8 cellular contexts compared by ENCODE assay signal in the genomic region with DNA sequence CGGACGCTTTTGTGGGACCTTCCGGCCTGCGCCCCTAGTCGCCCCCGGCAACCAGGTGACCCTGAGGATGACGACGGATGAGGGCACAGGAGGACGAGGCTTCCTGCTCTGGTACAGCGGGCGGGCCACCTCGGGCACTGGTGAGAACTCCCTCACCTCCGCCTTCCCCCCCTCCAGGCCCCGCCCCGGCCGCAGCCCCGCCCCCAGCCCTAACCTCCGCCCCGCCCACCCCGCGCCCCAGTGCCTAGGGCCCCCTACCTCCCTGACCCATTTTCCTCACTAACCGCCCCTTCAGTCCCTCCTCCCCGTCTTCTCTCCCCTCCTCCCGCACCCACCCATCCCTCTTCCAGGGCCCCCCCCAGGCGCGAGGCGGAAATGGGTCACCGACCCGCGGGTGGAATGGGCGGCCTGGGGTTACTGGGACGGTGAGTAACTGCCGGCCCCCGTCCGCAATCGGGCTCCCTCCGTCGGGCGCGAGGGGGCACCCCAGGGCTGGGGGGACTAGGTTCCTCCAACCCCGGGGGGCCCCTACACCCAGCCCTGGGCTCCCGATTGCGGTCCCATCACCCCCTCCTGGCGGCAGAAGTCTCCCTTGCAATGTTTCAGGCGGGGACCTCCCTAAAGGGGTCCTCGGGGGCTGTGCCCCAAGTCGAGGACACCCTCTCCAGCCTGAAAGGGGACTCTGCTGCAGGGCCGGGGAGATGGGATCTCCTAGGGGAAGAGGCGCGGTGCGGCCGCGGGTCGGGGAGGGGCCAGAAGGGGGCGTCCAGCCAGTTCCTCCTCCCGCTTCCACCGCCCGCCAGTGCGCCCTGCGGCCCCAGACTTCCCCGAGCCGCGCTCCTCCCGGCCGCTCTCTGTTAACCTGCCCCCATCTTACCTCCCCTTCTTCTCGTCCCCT. TPM values are rescaled to one million over a fixed set of nuclear protein-coding genes. Genes with fewer than 3 reads are reported as not detected.
A peak's percentile ranks its signal among the peaks of the same experiment; 100 is the strongest.
DNase-seq lines count a peak whose midpoint lies in the region; ATAC-seq and TF ChIP-seq lines count a peak whose summit lies in the region.

No MANE protein-coding gene starts in this region.

- H3K27ac ChIP-seq in DOHH2 (ENCODE audit: low read depth, low read length) (0 out of 2 replicates have a peak overlapping the region, but pooled peaks have one; percentile 0), HCT116 (ENCODE audit: low read depth, low read length) (peak overlapping the region; percentile 77), dorsolateral prefrontal cortex (peak overlapping the region in 35 of 59 donors; percentile 7 to 77 (median 53)), lung (ENCODE audit: low read depth in 1 of 2, low read length in 1 of 2) (peak overlapping the region; percentile 52 to 76)

- CTCF ChIA-PET in HCT116 (lab: Charles Lee) = no interaction called here

- H3K4me3 ChIP-seq in DOHH2 (ENCODE audit: low read length) = peak overlapping the region; percentile 74
- peak overlapping the region; percentile 64 to 72 for H3K4me3 ChIP-seq in HCT116 (replicated peaks in 1 of 2; ENCODE audit: low read depth in 1 of 2, low read length in 2 of 2)
- peak overlapping the region; percentile 38 to 82 (median 69) for H3K4me3 ChIP-seq in dorsolateral prefrontal cortex
- H3K4me3 ChIP-seq in lung = peak overlapping the region; percentile 50

- peak overlapping the region; percentile 88 for H3K4me3 Mint-ChIP-seq in activated CD4-positive, alpha-beta T cell treated with anti-CD3 and anti-CD28 coated beads, Interleukin-2, amount 10 ng/mL, durations not matched to agents 24 days and 14 days

- H4K20me1 ChIP-seq in DOHH2 (ENCODE audit: control insufficient read depth, insufficient read depth, low read depth, low read length) (no peaks in the 10 kb centered on the region), HCT116 (ENCODE audit: insufficient read depth) (no peaks in the 10 kb centered on the region)

- H3K36me3 Mint-ChIP-seq in activated CD4-positive, alpha-beta T cell treated with anti-CD3 and anti-CD28 coated beads, Interleukin-2, amount 10 ng/mL, durations not matched to agents 24 days and 14 days (ENCODE audit: low read depth) = no peaks in the 10 kb centered on the region

- POLR2A ChIA-PET in HCT116 (lab: Charles Lee) = interaction anchor here (2.2 to 3.3 kb wide), 2 partner anchors 18 kb away, joined by 9 to 10 read pairs; partner anchors contain the start of genes FBXO24 and LRCH4

- H3K9me3 ChIP-seq in DOHH2 (ENCODE audit: control insufficient read depth, insufficient read depth, low read length) (no peaks in the 10 kb centered on the region), HCT116 (ENCODE audit: control insufficient read depth in 1 of 2, insufficient read depth in 1 of 2, low read depth in 1 of 2, low read length in 2 of 2) (no peaks in the 10 kb centered on the region), lung (ENCODE audit: control insufficient read depth in 2 of 2, insufficient read depth in 1 of 2, low read length in 1 of 2) (no peaks in the 10 kb centered on the region)

- H3K9me2 ChIP-seq in DOHH2 (replicated peaks; ENCODE audit: control insufficient read depth, low read length) (no peaks in the 10 kb centered on the region), HCT116 (ENCODE audit: insufficient read depth) (no peaks in the 10 kb centered on the region)

- H3K36me3 ChIP-seq in DOHH2 (ENCODE audit: control insufficient read depth, low read length) (no peaks in the 10 kb centered on the region), HCT116 (ENCODE audit: control insufficient read depth in 1 of 2, insufficient read depth in 2 of 2, low read length in 2 of 2) (no peaks in the 10 kb centered on the region), lung (ENCODE audit: control insufficient read depth in 2 of 2, insufficient read depth in 2 of 2, low read length in 2 of 2) (no peaks in the 10 kb centered on the region)

- RAD21 ChIA-PET in HCT116 (lab: Charles Lee; ENCODE audit: low non-redundant PET in 1 of 2, low total read pairs in 2 of 2, uncharacterized antibody in 2 of 2, unreplicated experiment in 2 of 2) = no interaction called here

- H3K4me1 ChIP-seq in DOHH2 (ENCODE audit: control insufficient read depth, low read length) (peaks cover 19% of the 10 kb centered on the region), HCT116 (ENCODE audit: control insufficient read depth in 1 of 2, insufficient read depth in 2 of 2, low read length in 2 of 2) (peaks cover 4 to 50% of the 10 kb centered on the region in 2 experiments), lung (ENCODE audit: control insufficient read depth in 2 of 2, insufficient read depth in 2 of 2, low read length in 2 of 2) (peaks cover 0 to 5% of the 10 kb centered on the region in 2 donors)

- intact Hi-C loops in HCT116 (cut with micrococcal nuclease) (no loop called here), dorsolateral prefrontal cortex (cut with DNase I) (no loop called here)
- intact Hi-C loops in activated CD4-positive, alpha-beta T cell treated with anti-CD3 and anti-CD28 coated beads, Interleukin-2, amount 10 ng/mL, durations not matched to agents 24 days and 14 days (cut with micrococcal nuclease) = no loop called here

- H3K27ac Mint-ChIP-seq in activated CD4-positive, alpha-beta T cell treated with anti-CD3 and anti-CD28 coated beads, Interleukin-2, amount 10 ng/mL, durations not matched to agents 24 days and 14 days = peak overlapping the region; percentile 85

- H3K4me1 Mint-ChIP-seq in activated CD4-positive, alpha-beta T cell treated with anti-CD3 and anti-CD28 coated beads, Interleukin-2, amount 10 ng/mL, durations not matched to agents 24 days and 14 days = peaks cover 21% of the 10 kb centered on the region

- TF ChIP-seq POLR2A in HCT116 (IDR thresholded peaks at IDR 0.05; ENCODE audit: borderline replicate concordance, extremely low read depth, insufficient read depth, insufficient read length) = no peak

- WGBS in lung, 2 donors = 0 to 1% methylated on average over 49 to 66 of the region's 66 CpGs

- H3K9me3 Mint-ChIP-seq in activated CD4-positive, alpha-beta T cell treated with anti-CD3 and anti-CD28 coated beads, Interleukin-2, amount 10 ng/mL, durations not matched to agents 24 days and 14 days = no peaks in the 10 kb centered on the region

- BruUV-seq in HCT116 (replicated peaks; lab: Mats Ljungman, UMichigan) = no TSS peak

- peaks cover 8% of the 10 kb centered on the region for H3K27me3 Mint-ChIP-seq in activated CD4-positive, alpha-beta T cell treated with anti-CD3 and anti-CD28 coated beads, Interleukin-2, amount 10 ng/mL, durations not matched to agents 24 days and 14 days

- peaks cover 31% of the 10 kb centered on the region for H3K27me3 ChIP-seq in DOHH2 (ENCODE audit: control insufficient read depth, low read length)
- H3K27me3 ChIP-seq in HCT116 (ENCODE audit: insufficient read depth, low read length) = no peaks in the 10 kb centered on the region
- no peaks in the 10 kb centered on the region for H3K27me3 ChIP-seq in dorsolateral prefrontal cortex
- no peaks in the 10 kb centered on the region for H3K27me3 ChIP-seq in lung (ENCODE audit: control insufficient read depth, insufficient read depth)

- H3K79me2 ChIP-seq in DOHH2 (ENCODE audit: control insufficient read depth, low read length) (no peaks in the 10 kb centered on the region), HCT116 (ENCODE audit: insufficient read depth, low read length) (no peaks in the 10 kb centered on the region)

- peak overlapping the region; percentile 89 for H3K4me2 ChIP-seq in DOHH2 (ENCODE audit: low read length)
- H3K4me2 ChIP-seq in HCT116 (ENCODE audit: low read length) = peak overlapping the region; percentile 86

- H3K9ac ChIP-seq in HCT116 (ENCODE audit: low read length) = peak overlapping the region; percentile 57

- TF ChIP-seq CTCF in DOHH2 (IDR thresholded peaks at IDR 0.05; ENCODE audit: low read depth, low read length, poor library complexity, severe bottlenecking) = peak; percentile 93
- peak in 2 of 3 experiments; percentile 37 to 45; a peak in 4 of 6 replicates for TF ChIP-seq CTCF in HCT116 (IDR thresholded peaks at IDR 0.05 in 2 of 3, conservative IDR thresholded peaks at IDR 0.05 in 1 of 3; ENCODE audit: borderline replicate concordance in 1 of 3, insufficient read depth in 1 of 3, low read depth in 2 of 3, low read length in 2 of 3)
- TF ChIP-seq CTCF in dorsolateral prefrontal cortex (IDR thresholded peaks at IDR 0.05 in 54 of 56, conservative IDR thresholded peaks at IDR 0.05 in 2 of 56; ENCODE audit: low read depth in 1 of 56, partially characterized antibody in 56 of 56) = peak in 44 of 56 donors; percentile 8 to 62 (median 35)
- TF ChIP-seq CTCF in lung (IDR thresholded peaks at IDR 0.05; ENCODE audit: control extremely low read depth, extremely low read depth) = no peak

- no peaks in the 10 kb centered on the region for H3F3A ChIP-seq in DOHH2 (ENCODE audit: control insufficient read depth, insufficient read depth)

- DNase-seq in HCT116 (ENCODE audit: low read depth, low spot score) (no peak), NCI-H226 (peak; percentile 65), dorsolateral prefrontal cortex (peak in 3 of 10 donors; percentile 51 to 81 (median 70)), lung (ENCODE audit: low spot score) (peak; percentile 72)
- DNase-seq in activated CD4-positive, alpha-beta T cell treated with anti-CD3 and anti-CD28 coated beads, Interleukin-2, amount 10 ng/mL, durations not matched to agents 24 days and 14 days = peak; percentile 91
- peak; percentile 41 for DNase-seq in stimulated activated CD8-positive, alpha-beta memory T cell treated with anti-CD3 and anti-CD28 coated beads, Interleukin-15, amount 100 ng/mL, for 24 hours (ENCODE audit: low read depth)

- ATAC-seq in HCT116 (peak; percentile 84), lung (ENCODE audit: insufficient read depth, low FRiP score) (peak; percentile 80), HG03097 (IDR thresholded peaks at IDR 0.05; ENCODE audit: low FRiP score, unreplicated experiment) (no peak)

- no peak for TF ChIP-seq RAD21 in HCT116 (IDR thresholded peaks at IDR 0.05; ENCODE audit: low read depth)

- peak overlapping the region; percentile 17 for H2AFZ ChIP-seq in HCT116 (ENCODE audit: low read depth, low read length, poor library complexity, severe bottlenecking)

RNA-seq across cellular contexts. Expression of gene PCOLCE, which starts 2.2 kb away (rescaled TPM):
- total RNA-seq in HCT116 (2021; ENCODE audit: unreplicated experiment) (12.4 TPM), dorsolateral prefrontal cortex (10 to 100 TPM in 38 of 120 experiments, 1 to 10 TPM in 82; 2.5 to 20.4 (median 7.2) TPM), lung (100 to 1,000 TPM in 1 of 2 donors, 10 to 100 TPM in 1; 53.6 to 105 TPM)
- polyA plus RNA-seq in HCT116 (2012) = 12.0 and 16.8 TPM in 2 replicates
- total RNA-seq in activated CD4-positive, alpha-beta T cell treated with anti-CD3 and anti-CD28 coated beads, Interleukin-2, amount 10 ng/mL, durations not matched to agents 24 days and 14 days = 4.8 and 5.0 TPM in 2 replicates
- 10 to 100 TPM; 48.4 to 73.5 TPM for polyA plus RNA-seq in lung

RNA-seq across cellular contexts. Expression of gene MOSPD3, which starts 8.0 kb away (rescaled TPM):
- 32.8 TPM for total RNA-seq in HCT116 (2021; ENCODE audit: unreplicated experiment)
- 23.3 and 27.3 TPM in 2 replicates for polyA plus RNA-seq in HCT116 (2012)
- total RNA-seq in activated CD4-positive, alpha-beta T cell treated with anti-CD3 and anti-CD28 coated beads, Interleukin-2, amount 10 ng/mL, durations not matched to agents 24 days and 14 days = 11.3 and 12.1 TPM in 2 replicates
- total RNA-seq in dorsolateral prefrontal cortex = 10 to 100 TPM; 11.7 to 26.4 (median 18.7) TPM
- 10 to 100 TPM; 13.2 to 26.9 TPM for total RNA-seq in lung
- polyA plus RNA-seq in lung = 10 to 100 TPM; 15.5 to 18.8 TPM

RNA-seq across cellular contexts. Expression of gene FBXO24, which starts 18.2 kb away (rescaled TPM):
- 2.1 TPM for total RNA-seq in HCT116 (2021; ENCODE audit: unreplicated experiment)
- 1.8 and 2.1 TPM in 2 replicates for polyA plus RNA-seq in HCT116 (2012)
- total RNA-seq in activated CD4-positive, alpha-beta T cell treated with anti-CD3 and anti-CD28 coated beads, Interleukin-2, amount 10 ng/mL, durations not matched to agents 24 days and 14 days = 0.38 and 0.42 TPM in 2 replicates
- 1 to 10 TPM in 64 of 120 experiments, under 1 TPM in 49, not detected in 7; 0.23 to 3.2 (median 1.1) TPM for total RNA-seq in dorsolateral prefrontal cortex
- total RNA-seq in lung = 1 to 10 TPM in 1 of 2 donors, under 1 TPM in 1; 0.25 to 1.3 TPM
- under 1 TPM; 0.30 to 0.35 TPM for polyA plus RNA-seq in lung

RNA-seq across cellular contexts. Expression of gene LRCH4, which starts 18.4 kb away (rescaled TPM):
- total RNA-seq in HCT116 (2021; ENCODE audit: unreplicated experiment) = 47.9 TPM
- 33.3 and 36.1 TPM in 2 replicates for polyA plus RNA-seq in HCT116 (2012)
- total RNA-seq in activated CD4-positive, alpha-beta T cell treated with anti-CD3 and anti-CD28 coated beads, Interleukin-2, amount 10 ng/mL, durations not matched to agents 24 days and 14 days = 86.0 and 89.2 TPM in 2 replicates
- 10 to 100 TPM; 29.1 to 86.0 (median 48.3) TPM for total RNA-seq in dorsolateral prefrontal cortex
- 100 to 1,000 TPM in 1 of 2 donors, 10 to 100 TPM in 1; 38.1 to 109 TPM for total RNA-seq in lung
- polyA plus RNA-seq in lung = 100 to 1,000 TPM in 1 of 2 donors, 10 to 100 TPM in 1; 81.7 to 103 TPM

RNA-seq across cellular contexts. Expression of gene SAP25, which starts 30.6 kb away (rescaled TPM):
- total RNA-seq in HCT116 (2021; ENCODE audit: unreplicated experiment) = 4.4 TPM
- polyA plus RNA-seq in HCT116 (2012) = 2.9 and 3.0 TPM in 2 replicates
- 9.2 and 11.3 TPM in 2 replicates for total RNA-seq in activated CD4-positive, alpha-beta T cell treated with anti-CD3 and anti-CD28 coated beads, Interleukin-2, amount 10 ng/mL, durations not matched to agents 24 days and 14 days
- total RNA-seq in dorsolateral prefrontal cortex = 10 to 100 TPM in 9 of 120 experiments, 1 to 10 TPM in 107, under 1 TPM in 1, not detected in 3; 0.63 to 14.5 (median 4.3) TPM
- 1 to 10 TPM; 1.9 to 8.8 TPM for total RNA-seq in lung
- polyA plus RNA-seq in lung = 1 to 10 TPM; 3.7 to 9.9 TPM

Comparison
In these comparisons a context has a peak if more than half of its experiments do, and no peak if none do; other contexts are left out.
1. H3K27ac ChIP-seq: peak in every context shown above with its lines; median percentile 77 in HCT116; 64 in lung; 53 in dorsolateral prefrontal cortex; 0 in DOHH2.